Comparison of ENCODE assay signal across 8 cellular contexts in the genomic region with DNA sequence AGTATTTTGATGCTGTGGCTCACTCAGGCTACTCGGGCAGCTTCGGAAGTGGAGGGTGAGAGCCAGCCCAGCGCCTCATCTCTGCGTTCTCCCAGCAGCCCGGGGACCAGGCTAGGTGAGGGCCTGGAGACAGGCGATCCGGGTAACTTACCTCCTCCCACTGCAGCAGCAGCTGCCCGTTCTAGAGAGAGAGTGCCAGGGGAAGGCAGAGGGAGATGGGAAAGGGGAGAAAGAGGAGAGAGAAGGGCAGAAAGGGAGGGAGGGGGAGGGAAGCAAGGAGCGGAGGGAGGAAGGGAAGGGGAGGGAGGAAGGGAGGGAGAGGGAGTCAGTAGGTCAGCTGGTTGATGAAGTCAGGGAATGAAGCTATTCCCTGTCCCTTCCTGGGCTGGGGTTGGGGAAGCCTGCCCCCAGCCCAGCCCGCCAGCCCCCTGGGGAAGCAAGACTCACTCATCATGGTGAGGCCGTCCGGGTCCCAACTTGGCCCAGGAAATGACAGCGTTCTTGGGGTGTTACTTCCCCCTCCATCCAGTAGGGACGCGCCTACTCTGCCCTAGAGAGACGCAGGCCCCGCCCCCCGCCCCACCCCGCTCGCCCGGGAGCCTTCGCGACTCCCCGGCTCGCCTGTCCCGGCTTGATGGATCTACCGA. TPM values are rescaled to one million over a fixed set of nuclear protein-coding genes. Genes with fewer than 3 reads are reported as not detected.
DNase-seq lines count a peak whose midpoint lies in the region; ATAC-seq and TF ChIP-seq lines count a peak whose summit lies in the region.

A gene with protein sequence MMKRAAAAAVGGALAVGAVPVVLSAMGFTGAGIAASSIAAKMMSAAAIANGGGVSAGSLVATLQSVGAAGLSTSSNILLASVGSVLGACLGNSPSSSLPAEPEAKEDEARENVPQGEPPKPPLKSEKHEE (minus strand): TSS at position 494 of the 647 bp plus-strand sequence. CDS start 40 bp downstream, at position 454.

- H3K4me1 Mint-ChIP-seq in H9, result peaks cover 16% of the 10 kb centered on the region in 2 experiments
- H3K4me1 Mint-ChIP-seq in activated naive CD8-positive, alpha-beta T cell treated with anti-CD3 and anti-CD28 coated beads, Interleukin-2, amount 50 U/mL, for 24 hours, result peaks cover 19% of the 10 kb centered on the region

- no peaks in the 10 kb centered on the region for H3K79me2 ChIP-seq in H9 (ENCODE audit: insufficient read depth, low read length)
- no peaks in the 10 kb centered on the region for H3K79me2 ChIP-seq in MM.1S (ENCODE audit: low read length)

- no peak within 1 kb of the TSS for H4K91ac ChIP-seq in H9 (ENCODE audit: insufficient read length, low read depth, low read length)

- H3K9me3 Mint-ChIP-seq in H9, result no peaks in the 10 kb centered on the region
- no peaks in the 10 kb centered on the region for H3K9me3 Mint-ChIP-seq in activated naive CD8-positive, alpha-beta T cell treated with anti-CD3 and anti-CD28 coated beads, Interleukin-2, amount 50 U/mL, for 24 hours

- no peak for TF ChIP-seq EP300 in transverse colon (IDR thresholded peaks at IDR 0.05; ENCODE audit: low read depth)

- no peak within 1 kb of the TSS for H2BK15ac ChIP-seq in H9 (ENCODE audit: low read depth, low read length)

- no peaks in the 10 kb centered on the region for H3K36me3 Mint-ChIP-seq in H9 (ENCODE audit: insufficient read depth in 1 of 3, low read depth in 3 of 3)
- H3K36me3 Mint-ChIP-seq in activated naive CD8-positive, alpha-beta T cell treated with anti-CD3 and anti-CD28 coated beads, Interleukin-2, amount 50 U/mL, for 24 hours (ENCODE audit: low read depth), result no peaks in the 10 kb centered on the region

- no peak within 1 kb of the TSS for H3K14ac ChIP-seq in H9 (ENCODE audit: insufficient read depth, low read length)

- H3T11ph ChIP-seq in H9 (ENCODE audit: low read length), result no peak within 1 kb of the TSS

- H3K4me2 ChIP-seq in H9 (ENCODE audit: insufficient read depth, insufficient read length, low read length) (peak within 1 kb of the TSS; percentile 79), MM.1S (ENCODE audit: low read depth, low read length) (peak within 1 kb of the TSS; percentile 79)

- no peak within 1 kb of the TSS for H3K9ac ChIP-seq in H9 (ENCODE audit: extremely low read depth, insufficient read length, low read length)
- H3K9ac ChIP-seq in MM.1S (ENCODE audit: low read length), result peak within 1 kb of the TSS; percentile 48; the same call in 1 of the 2 replicates

- H4K20me1 ChIP-seq in H9 (ENCODE audit: control insufficient read depth, insufficient read depth, insufficient read length), result no peaks in the 10 kb centered on the region
- H4K20me1 ChIP-seq in MM.1S (ENCODE audit: insufficient read depth, low read length), result no peaks in the 10 kb centered on the region

- no peak within 1 kb of the TSS for H2BK5ac ChIP-seq in H9 (ENCODE audit: insufficient read length, low read length)

- peak within 1 kb of the TSS in 2 of 3 experiments; percentile 85 to 86; a peak in 4 of 7 replicates for H3K27ac Mint-ChIP-seq in H9
- peak within 1 kb of the TSS; percentile 70 for H3K27ac Mint-ChIP-seq in activated naive CD8-positive, alpha-beta T cell treated with anti-CD3 and anti-CD28 coated beads, Interleukin-2, amount 50 U/mL, for 24 hours

- no peak within 1 kb of the TSS for H3K56ac ChIP-seq in H9 (ENCODE audit: insufficient read length, low read depth, low read length)

- no peaks in the 10 kb centered on the region for H3K79me1 ChIP-seq in H9 (ENCODE audit: insufficient read depth, low read depth, low read length, poor library complexity, severe bottlenecking)

- H3K27me3 ChIP-seq in H9 (ENCODE audit: insufficient read depth, low read length) (no peaks in the 10 kb centered on the region), MM.1S (replicated peaks; ENCODE audit: insufficient read depth, low read length) (no peaks in the 10 kb centered on the region), transverse colon (no peaks in the 10 kb centered on the region)

- H3K23me2 ChIP-seq in H9 (ENCODE audit: insufficient read length, low read depth, low read length, poor library complexity, severe bottlenecking), result peaks cover 7% of the 10 kb centered on the region

- WGBS in H9 (ENCODE audit: extremely low coverage, insufficient read length, low lambda C conversion rate), result no CpG with 5 or more reads among the region's 27 CpGs
- 0 to 3% methylated on average over 1 to 27 of the region's 27 CpGs for WGBS in transverse colon (ENCODE audit: low coverage in 1 of 2), 2 donors

- H3K4me1 ChIP-seq in H9 (ENCODE audit: insufficient read depth, low read length) (no peaks in the 10 kb centered on the region; the same call in 1 of the 2 replicates), MM.1S (ENCODE audit: low read length) (no peaks in the 10 kb centered on the region), transverse colon (peaks cover 9 to 19% (median 15%) of the 10 kb centered on the region in 4 donors)

- H4K5ac ChIP-seq in H9 (ENCODE audit: insufficient read length, low read depth, low read length), result no peak within 1 kb of the TSS

- H3K27me3 Mint-ChIP-seq in H9 (ENCODE audit: low read depth), result no peaks in the 10 kb centered on the region; the same call in 1 of the 2 replicates
- peaks cover 2% of the 10 kb centered on the region for H3K27me3 Mint-ChIP-seq in activated naive CD8-positive, alpha-beta T cell treated with anti-CD3 and anti-CD28 coated beads, Interleukin-2, amount 50 U/mL, for 24 hours

- peak; percentile 95 for DNase-seq in H9
- peak; percentile 67 for DNase-seq in MM.1S
- peak; percentile 88 for DNase-seq in SW480 (ENCODE audit: low spot score)
- DNase-seq in activated naive CD8-positive, alpha-beta T cell treated with anti-CD3 and anti-CD28 coated beads, Interleukin-2, amount 50 U/mL, for 24 hours, result peak; percentile 69
- peak; percentile 88 for DNase-seq in cardiac septum (ENCODE audit: low spot score)
- peak; percentile 89 for DNase-seq in pons (ENCODE audit: low spot score)
- peak; percentile 74 for DNase-seq in transverse colon

- ATAC-seq in activated naive CD8-positive, alpha-beta T cell treated with anti-CD3 and anti-CD28 coated beads, Interleukin-2, amount 50 U/mL, for 24 hours, result peak; percentile 97

- TF ChIP-seq CTCF in H9 (conservative IDR thresholded peaks at IDR 0.05) (peak; percentile 49; the same call in 2 of the 3 replicates), MM.1S (IDR thresholded peaks at IDR 0.05; ENCODE audit: low read length) (no peak), transverse colon (IDR thresholded peaks at IDR 0.05) (peak; percentile 34 to 58 (median 41))

- no peak within 1 kb of the TSS for H3K18ac ChIP-seq in H9 (ENCODE audit: insufficient read length, low read depth, low read length)

- H3F3A ChIP-seq in MM.1S (ENCODE audit: insufficient read depth, low read length), result no peaks in the 10 kb centered on the region

- no peak within 1 kb of the TSS for H3K4ac ChIP-seq in H9 (ENCODE audit: low read depth, low read length)

- H3K36me3 ChIP-seq in MM.1S (replicated peaks; ENCODE audit: insufficient read depth, low read length) (no peaks in the 10 kb centered on the region), transverse colon (no peaks in the 10 kb centered on the region)

- H3K9me3 ChIP-seq in H9 (ENCODE audit: control insufficient read depth, low read depth, low read length), result no peaks in the 10 kb centered on the region
- H3K9me3 ChIP-seq in MM.1S (replicated peaks; ENCODE audit: insufficient read depth, low read length), result no peaks in the 10 kb centered on the region
- H3K9me3 ChIP-seq in transverse colon, result no peaks in the 10 kb centered on the region

- H3K9me2 ChIP-seq in MM.1S (replicated peaks; ENCODE audit: insufficient read depth, low read length), result no peaks in the 10 kb centered on the region

- no peak within 1 kb of the TSS for H3K27ac ChIP-seq in H9 (ENCODE audit: insufficient read length, low read depth, low read length)
- H3K27ac ChIP-seq in MM.1S (ENCODE audit: low read length), result no peak within 1 kb of the TSS
- H3K27ac ChIP-seq in transverse colon, result peak within 1 kb of the TSS; percentile 75 to 83 (median 79)

- peak within 1 kb of the TSS; percentile 82 for H2AFZ ChIP-seq in H9 (ENCODE audit: low read length)
- peak within 1 kb of the TSS; percentile 89 for H2AFZ ChIP-seq in MM.1S (ENCODE audit: low read length)

- no peak within 1 kb of the TSS for H2BK120ac ChIP-seq in H9 (ENCODE audit: low read depth, low read length, poor library complexity, severe bottlenecking)

- intact Hi-C loops in cardiac septum (cut with DNase I), result loop anchor here (2.0 to 5.0 kb wide), 2 partner anchors 14 to 47 kb away; a partner anchor contains a TSS
- intact Hi-C loops in transverse colon (cut with DNase I; ENCODE audit: low total_unique reads), result no loop called here

- no peak within 1 kb of the TSS for H3K23ac ChIP-seq in H9 (ENCODE audit: insufficient read length, low read depth, low read length)

- H4K8ac ChIP-seq in H9 (replicated peaks; ENCODE audit: insufficient read length, low read depth, low read length), result no peak within 1 kb of the TSS

- H2AK5ac ChIP-seq in H9 (ENCODE audit: insufficient read length, low read length), result no peak within 1 kb of the TSS

- peak; percentile 23 for TF ChIP-seq POLR2A in transverse colon (IDR thresholded peaks at IDR 0.05)

- H3K4me3 Mint-ChIP-seq in H9, result peak within 1 kb of the TSS; percentile 63 to 83
- H3K4me3 Mint-ChIP-seq in activated naive CD8-positive, alpha-beta T cell treated with anti-CD3 and anti-CD28 coated beads, Interleukin-2, amount 50 U/mL, for 24 hours, result peak within 1 kb of the TSS; percentile 78

- no peak within 1 kb of the TSS for H2BK20ac ChIP-seq in H9 (ENCODE audit: low read depth, low read length, poor library complexity, severe bottlenecking)

- in situ Hi-C loops in transverse colon (cut with MboI; ENCODE audit: low pct_ligation_motif_present in 1 of 4, low pct_unique_long_range_greater_than_20kb in 1 of 4, low sequenced_read_pairs in 3 of 4), result no loop called here

- no peak within 1 kb of the TSS for H2BK12ac ChIP-seq in H9 (ENCODE audit: insufficient read length, low read depth, low read length)

- H3K4me3 ChIP-seq in GM08714 (ENCODE audit: low read length) (peak within 1 kb of the TSS; percentile 77), MM.1S (ENCODE audit: low read length) (peak within 1 kb of the TSS; percentile 71), transverse colon (peak within 1 kb of the TSS; percentile 39 to 60 (median 42))

RNA-seq across cellular contexts. Expression of the gene that starts here (rescaled TPM):
- total RNA-seq in H9 (2021) (28.6 and 32.5 TPM in 2 replicates), cardiac septum (93.0 TPM), transverse colon (100 to 1,000 TPM in 1 of 4 donors, 10 to 100 TPM in 2, not detected in 1; 32.8 to 108 (median 74.6) TPM)

Comparison
In these comparisons a context has a peak if more than half of its experiments do, and no peak if none do; other contexts are left out.
1. H3K27ac ChIP-seq: peak in transverse colon (4 of 4); none in H9 (single experiment) and MM.1S (single experiment).
2. Peak in every context shown above with its lines, with median percentiles within 50 percentile points of each other: H3K4me3 ChIP-seq and DNase-seq.